In genomic region chr17:50693041-50693682, GRCh38 we compare ENCODE assay signal across 14 cellular contexts. TPM values are rescaled to one million over a fixed set of nuclear protein-coding genes. Genes with fewer than 3 reads are reported as not detected.
DNase-seq lines count a peak whose midpoint lies in the region; ATAC-seq, FAIRE-seq and TF ChIP-seq lines count a peak whose summit lies in the region.
"Had no signal": no experiment of that assay in that cellular context is flagged by ENCODE, and none has a peak within 500 bp of the region (broad histone marks: within the 10 kb centered on the region; RNA-seq: fewer than 3 reads in every experiment).

No MANE protein-coding gene starts in this region.

- H3K9me3 ChIP-seq in pancreas: no peaks in the 10 kb centered on the region
- H3K9me3 ChIP-seq: BE2C had no signal

- H3K27me3 ChIP-seq in pancreas: no peaks in the 10 kb centered on the region
- H3K27me3 ChIP-seq: BE2C had no signal

- H3K36me3 ChIP-seq in pancreas: peaks cover 0 to 29% (median 13%) of the 10 kb centered on the region in 3 donors

- peak; percentile 86 for DNase-seq in Caki2 (ENCODE audit: low read depth)
- peak; percentile 43 for DNase-seq in SW480 (ENCODE audit: low spot score)
- peak; percentile 37 for DNase-seq in fibroblast of the aortic adventitia (ENCODE audit: low read depth)
- no peak for DNase-seq in pancreas
- DNase-seq in NCI-H1436 (lab: John Stamatoyannopoulos, UW): no peak
- DNase-seq in posterior cingulate gyrus: no peak
- DNase-seq in ecto neural progenitor cell (ENCODE audit: low spot score): no peak
- DNase-seq: activated CD4-positive, alpha-beta T cell treated with anti-CD3 and anti-CD28 coated beads for 4 hours; BE2C; central memory CD4-positive, alpha-beta T cell; NCI-H510A treated with DMSO at 0.1 percent for 48 hours had no signal

- TF ChIP-seq CTCF in fibroblast of the aortic adventitia (IDR thresholded peaks at IDR 0.05; ENCODE audit: insufficient read depth, low read length) (no peak), pancreas (IDR thresholded peaks at IDR 0.05) (no peak)

- peaks cover 65 to 75% (median 68%) of the 10 kb centered on the region in 3 donors for H3K4me1 ChIP-seq in pancreas

- no peak for FAIRE-seq in pancreas (lab: Jason Lieb, UNC)

- peak; percentile 64 to 73 (median 71) for ATAC-seq in pancreas
- ATAC-seq in activated CD4-positive, CD25-positive, alpha-beta regulatory T cell treated with anti-CD3 and anti-CD28 coated beads, Interleukin-2, amount 50 U/mL, for 24 hours: no peak

- H3K27ac ChIP-seq in pancreas: peak overlapping the region; percentile 22 to 90 (median 76)
- H3K27ac ChIP-seq: HL-60 had no signal

- in situ Hi-C loops in Caki2 (cut with HindIII; ENCODE audit: low pct_unique_long_range_greater_than_20kb, low sequenced_read_pairs): no loop called here

- intact Hi-C loops in pancreas (cut with DNase I) (loop anchor here in 2 of 3 donors (2.0 to 5.0 kb wide), 3 partner anchors 56 to 146 kb away; partner anchors contain the start of genes ABCC3 (in 1 of the 2) and SPATA20 (in 1 of the 2)), posterior cingulate gyrus (cut with DNase I) (no loop called here)

- H3K4me3 ChIP-seq in fibroblast of the aortic adventitia (ENCODE audit: low read depth, low read length) (no peak overlapping the region), pancreas (no peak overlapping the region)

- WGBS in pancreas, 2 donors: 13 to 14% methylated on average over 5 of the region's 5 CpGs

RNA-seq across cellular contexts. Expression of gene ANKRD40, which starts 14.6 kb away (rescaled TPM):
- 29.7 and 44.3 TPM in 2 replicates for total RNA-seq in Caki2 (2014; rRNA removed; shearing (Covaris generic); ENCODE audit: low replicate concordance)
- total RNA-seq in fibroblast of the aortic adventitia (ENCODE audit: low replicate concordance) (36.1 and 51.6 TPM in 2 replicates), pancreas (10 to 100 TPM; 15.1 to 23.5 (median 17.3) TPM)
- 10 to 100 TPM; 10.3 to 10.9 TPM for polyA plus RNA-seq in pancreas

RNA-seq across cellular contexts. Expression of gene LUC7L3, which starts 26.2 kb away (rescaled TPM):
- 9.2 and 26.6 TPM in 2 replicates for total RNA-seq in Caki2 (2014; rRNA removed; shearing (Covaris generic); ENCODE audit: low replicate concordance)
- total RNA-seq in fibroblast of the aortic adventitia (ENCODE audit: low replicate concordance) (30.2 and 125 TPM in 2 replicates), pancreas (10 to 100 TPM; 42.7 to 88.1 (median 59.3) TPM)
- polyA plus RNA-seq in pancreas: 100 to 1,000 TPM in 1 of 2 donors, 10 to 100 TPM in 1; 87.4 to 210 TPM

RNA-seq across cellular contexts. Expression of gene ABCC3, which starts 58.5 kb away (rescaled TPM):
- 67.8 and 69.9 TPM in 2 replicates for total RNA-seq in Caki2 (2014; rRNA removed; shearing (Covaris generic); ENCODE audit: low replicate concordance)
- total RNA-seq in fibroblast of the aortic adventitia (ENCODE audit: low replicate concordance) (1.4 and 12.5 TPM in 2 replicates), pancreas (100 to 1,000 TPM in 1 of 6 donors, 10 to 100 TPM in 5; 47.2 to 103 (median 83.4) TPM)
- 100 to 1,000 TPM; 163 to 209 TPM for polyA plus RNA-seq in pancreas
- total RNA-seq: activated T-helper 1 cell treated with anti-CD3 and anti-CD28 coated beads, Interleukin-12 subunit alpha, Interleukin-12 subunit beta, Interleukin-2, Interleukin-4 antibody, amounts not matched to agents 30 ng/mL and 10 ng/mL and 1 ng/mL, durations not matched to agents 14 hours and 24 hours and 36 hours had no signal

Comparison
In these comparisons a context has a peak if more than half of its experiments do, and no peak if none do; other contexts are left out.
1. DNase-seq: peak in Caki2 (single experiment), SW480 (single experiment) and fibroblast of the aortic adventitia (single experiment); none in pancreas (0 of 6), NCI-H1436 (single experiment), posterior cingulate gyrus (0 of 10) and ecto neural progenitor cell (single experiment).
2. ATAC-seq: peak in pancreas (4 of 4); none in activated CD4-positive, CD25-positive, alpha-beta regulatory T cell treated with anti-CD3 and anti-CD28 coated beads, Interleukin-2, amount 50 U/mL, for 24 hours (0 of 2).